In the genomic region with DNA sequence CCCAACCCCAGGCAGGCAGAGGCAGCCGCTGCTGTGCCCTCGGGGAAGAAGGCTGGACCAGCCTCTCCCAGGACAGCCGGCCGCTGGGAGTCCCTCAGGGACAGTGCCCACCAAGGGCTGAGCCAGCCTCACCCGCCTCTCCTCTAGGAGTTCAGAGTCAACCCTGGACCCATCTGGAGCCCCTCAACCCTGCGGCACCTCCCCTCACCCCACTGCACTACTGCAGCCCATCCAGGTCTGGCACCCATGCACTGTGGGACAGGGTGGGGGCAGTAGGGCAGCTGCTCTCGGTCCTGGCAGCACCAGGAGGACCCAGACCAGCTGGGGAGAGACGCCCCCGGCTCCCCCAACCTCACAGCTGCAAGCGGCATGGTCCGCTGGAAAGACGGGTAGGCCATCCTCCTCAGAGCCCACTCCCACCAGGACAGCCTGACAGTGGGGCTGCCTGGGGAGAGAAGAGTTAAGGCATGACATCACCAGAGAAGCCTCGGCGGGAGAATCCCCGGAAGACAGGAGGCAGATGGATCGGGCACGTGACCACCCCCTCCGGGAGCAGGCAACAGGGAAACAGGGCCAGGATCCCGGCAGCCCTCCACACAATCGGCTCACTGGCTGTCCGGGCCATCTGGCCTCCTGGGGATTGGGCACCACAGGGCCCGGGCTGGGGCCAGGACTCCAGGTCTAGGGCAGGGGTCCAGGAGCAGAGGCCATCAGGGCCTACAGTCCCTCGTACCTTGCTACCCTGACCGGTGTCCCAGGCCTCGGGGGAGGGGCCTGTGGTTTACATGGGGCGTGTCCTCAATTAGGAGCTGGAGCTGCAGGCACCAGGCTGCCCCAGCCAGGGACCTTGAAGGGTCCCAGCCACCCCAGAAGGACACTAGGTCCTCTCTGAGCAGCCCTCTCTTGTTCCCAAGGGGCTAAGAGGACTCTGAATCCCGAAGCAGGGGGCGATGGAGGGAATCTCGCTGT, we compare ENCODE assay signal across 1 cellular context.
TF ChIP-seq lines count a peak whose summit lies in the region.

No MANE protein-coding gene starts in this region.

TF ChIP-seq in HepG2, 621 proteins besides CTCF, POLR2A, EP300 and RAD21 (continued from another document and continues in another):
- TF ChIP-seq, protein P1, sequence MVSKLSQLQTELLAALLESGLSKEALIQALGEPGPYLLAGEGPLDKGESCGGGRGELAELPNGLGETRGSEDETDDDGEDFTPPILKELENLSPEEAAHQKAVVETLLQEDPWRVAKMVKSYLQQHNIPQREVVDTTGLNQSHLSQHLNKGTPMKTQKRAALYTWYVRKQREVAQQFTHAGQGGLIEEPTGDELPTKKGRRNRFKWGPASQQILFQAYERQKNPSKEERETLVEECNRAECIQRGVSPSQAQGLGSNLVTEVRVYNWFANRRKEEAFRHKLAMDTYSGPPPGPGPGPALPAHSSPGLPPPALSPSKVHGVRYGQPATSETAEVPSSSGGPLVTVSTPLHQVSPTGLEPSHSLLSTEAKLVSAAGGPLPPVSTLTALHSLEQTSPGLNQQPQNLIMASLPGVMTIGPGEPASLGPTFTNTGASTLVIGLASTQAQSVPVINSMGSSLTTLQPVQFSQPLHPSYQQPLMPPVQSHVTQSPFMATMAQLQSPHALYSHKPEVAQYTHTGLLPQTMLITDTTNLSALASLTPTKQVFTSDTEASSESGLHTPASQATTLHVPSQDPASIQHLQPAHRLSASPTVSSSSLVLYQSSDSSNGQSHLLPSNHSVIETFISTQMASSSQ (IDR thresholded peaks at IDR 0.05; ENCODE audit: low read depth), result no peak
- TF ChIP-seq, protein P1 (CRISPR knock-in tag; IDR thresholded peaks at IDR 0.05; ENCODE audit: borderline replicate concordance), result 0 out of 2 replicates have a peak, but pooled peaks have one; percentile 31
- no peak for TF ChIP-seq NONO (IDR thresholded peaks at IDR 0.05)
- TF ChIP-seq NONO (CRISPR knock-in tag; conservative IDR thresholded peaks at IDR 0.05), result peak; percentile 70; the same call in 1 of the 2 replicates
- no peak for TF ChIP-seq STAT5B (CRISPR knock-in tag; IDR thresholded peaks at IDR 0.05)
- TF ChIP-seq BRD4 (CRISPR knock-in tag; IDR thresholded peaks at IDR 0.05), result no peak
- TF ChIP-seq, protein P2, sequence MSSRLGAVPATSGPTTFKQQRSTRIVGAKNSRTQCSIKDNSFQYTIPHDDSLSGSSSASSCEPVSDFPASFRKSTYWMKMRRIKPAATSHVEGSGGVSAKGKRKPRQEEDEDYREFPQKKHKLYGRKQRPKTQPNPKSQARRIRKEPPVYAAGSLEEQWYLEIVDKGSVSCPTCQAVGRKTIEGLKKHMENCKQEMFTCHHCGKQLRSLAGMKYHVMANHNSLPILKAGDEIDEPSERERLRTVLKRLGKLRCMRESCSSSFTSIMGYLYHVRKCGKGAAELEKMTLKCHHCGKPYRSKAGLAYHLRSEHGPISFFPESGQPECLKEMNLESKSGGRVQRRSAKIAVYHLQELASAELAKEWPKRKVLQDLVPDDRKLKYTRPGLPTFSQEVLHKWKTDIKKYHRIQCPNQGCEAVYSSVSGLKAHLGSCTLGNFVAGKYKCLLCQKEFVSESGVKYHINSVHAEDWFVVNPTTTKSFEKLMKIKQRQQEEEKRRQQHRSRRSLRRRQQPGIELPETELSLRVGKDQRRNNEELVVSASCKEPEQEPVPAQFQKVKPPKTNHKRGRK (CRISPR knock-in tag; IDR thresholded peaks at IDR 0.05), result no peak
- TF ChIP-seq CREM (IDR thresholded peaks at IDR 0.05), result peak; percentile 23; the same call in 1 of the 2 replicates
- no peak for TF ChIP-seq CREM (CRISPR knock-in tag; IDR thresholded peaks at IDR 0.05)
- no peak for TF ChIP-seq SALL2 (CRISPR knock-in tag; IDR thresholded peaks at IDR 0.05)
- TF ChIP-seq ZNF605 (CRISPR knock-in tag; IDR thresholded peaks at IDR 0.05), result peak; percentile 67; the same call in 1 of the 2 replicates
- no peak for TF ChIP-seq ZBTB8A (CRISPR knock-in tag; IDR thresholded peaks at IDR 0.05; ENCODE audit: borderline replicate concordance, low read depth)
- no peak for TF ChIP-seq ZKSCAN5 (CRISPR knock-in tag; IDR thresholded peaks at IDR 0.05)
- TF ChIP-seq ZNF501 (CRISPR knock-in tag; IDR thresholded peaks at IDR 0.05), result peak; percentile 43; the same call in 1 of the 2 replicates
- TF ChIP-seq KAT7 (CRISPR knock-in tag; IDR thresholded peaks at IDR 0.05; ENCODE audit: borderline replicate concordance), result 0 out of 2 replicates have a peak, but pooled peaks have one; percentile 16
- TF ChIP-seq SMARCE1 (IDR thresholded peaks at IDR 0.05; ENCODE audit: borderline replicate concordance), result no peak
- TF ChIP-seq HNRNPL (IDR thresholded peaks at IDR 0.05; ENCODE audit: low read depth, low read length), result 0 out of 2 replicates have a peak, but pooled peaks have one; percentile 38
- TF ChIP-seq SIX1 (CRISPR knock-in tag; IDR thresholded peaks at IDR 0.05; ENCODE audit: borderline replicate concordance), result no peak
- TF ChIP-seq PPARG (CRISPR knock-in tag; conservative IDR thresholded peaks at IDR 0.05), result no peak
- TF ChIP-seq ARID2 (CRISPR knock-in tag; IDR thresholded peaks at IDR 0.05; ENCODE audit: borderline replicate concordance), result peak; percentile 70; the same call in 1 of the 2 replicates
- TF ChIP-seq ZNF232 (CRISPR knock-in tag; IDR thresholded peaks at IDR 0.05; ENCODE audit: borderline replicate concordance), result no peak
- no peak for TF ChIP-seq KMT2A (CRISPR knock-in tag; IDR thresholded peaks at IDR 0.05)
- no peak for TF ChIP-seq AHR (CRISPR knock-in tag; IDR thresholded peaks at IDR 0.05)
- no peak for TF ChIP-seq ZNF33A (CRISPR knock-in tag; IDR thresholded peaks at IDR 0.05; ENCODE audit: borderline replicate concordance)
- peak; percentile 66 for TF ChIP-seq JUND (CRISPR knock-in tag; IDR thresholded peaks at IDR 0.05)
- no peak for TF ChIP-seq ZMYM3 (CRISPR knock-in tag; IDR thresholded peaks at IDR 0.05)
- no peak for TF ChIP-seq ZNF329 (CRISPR knock-in tag; IDR thresholded peaks at IDR 0.05; ENCODE audit: low read depth)
- TF ChIP-seq ZNF7 (CRISPR knock-in tag; IDR thresholded peaks at IDR 0.05), result no peak
- 0 out of 2 replicates have a peak, but pooled peaks have one; percentile 22 for TF ChIP-seq KDM3A (CRISPR knock-in tag; IDR thresholded peaks at IDR 0.05; ENCODE audit: low read depth)
- TF ChIP-seq KDM5B (CRISPR knock-in tag; IDR thresholded peaks at IDR 0.05; ENCODE audit: borderline replicate concordance), result peak; percentile 13; the same call in 1 of the 2 replicates
- TF ChIP-seq, protein P3, sequence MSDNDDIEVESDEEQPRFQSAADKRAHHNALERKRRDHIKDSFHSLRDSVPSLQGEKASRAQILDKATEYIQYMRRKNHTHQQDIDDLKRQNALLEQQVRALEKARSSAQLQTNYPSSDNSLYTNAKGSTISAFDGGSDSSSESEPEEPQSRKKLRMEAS (IDR thresholded peaks at IDR 0.05), result peak; percentile 70
- no peak for TF ChIP-seq DR1 (CRISPR knock-in tag; IDR thresholded peaks at IDR 0.05)
- TF ChIP-seq AKAP8 (CRISPR knock-in tag; IDR thresholded peaks at IDR 0.05), result peak; percentile 91; the same call in 1 of the 2 replicates
- TF ChIP-seq ZFP82 (CRISPR knock-in tag; IDR thresholded peaks at IDR 0.05; ENCODE audit: borderline replicate concordance), result no peak
- 0 out of 2 replicates have a peak, but pooled peaks have one; percentile 31 for TF ChIP-seq ZNF430 (CRISPR knock-in tag; IDR thresholded peaks at IDR 0.05)
- TF ChIP-seq, protein P4, sequence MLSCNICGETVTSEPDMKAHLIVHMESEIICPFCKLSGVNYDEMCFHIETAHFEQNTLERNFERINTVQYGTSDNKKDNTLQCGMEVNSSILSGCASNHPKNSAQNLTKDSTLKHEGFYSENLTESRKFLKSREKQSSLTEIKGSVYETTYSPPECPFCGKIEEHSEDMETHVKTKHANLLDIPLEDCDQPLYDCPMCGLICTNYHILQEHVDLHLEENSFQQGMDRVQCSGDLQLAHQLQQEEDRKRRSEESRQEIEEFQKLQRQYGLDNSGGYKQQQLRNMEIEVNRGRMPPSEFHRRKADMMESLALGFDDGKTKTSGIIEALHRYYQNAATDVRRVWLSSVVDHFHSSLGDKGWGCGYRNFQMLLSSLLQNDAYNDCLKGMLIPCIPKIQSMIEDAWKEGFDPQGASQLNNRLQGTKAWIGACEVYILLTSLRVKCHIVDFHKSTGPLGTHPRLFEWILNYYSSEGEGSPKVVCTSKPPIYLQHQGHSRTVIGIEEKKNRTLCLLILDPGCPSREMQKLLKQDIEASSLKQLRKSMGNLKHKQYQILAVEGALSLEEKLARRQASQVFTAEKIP (CRISPR knock-in tag; IDR thresholded peaks at IDR 0.05; ENCODE audit: borderline replicate concordance), result no peak
- TF ChIP-seq, protein P5, sequence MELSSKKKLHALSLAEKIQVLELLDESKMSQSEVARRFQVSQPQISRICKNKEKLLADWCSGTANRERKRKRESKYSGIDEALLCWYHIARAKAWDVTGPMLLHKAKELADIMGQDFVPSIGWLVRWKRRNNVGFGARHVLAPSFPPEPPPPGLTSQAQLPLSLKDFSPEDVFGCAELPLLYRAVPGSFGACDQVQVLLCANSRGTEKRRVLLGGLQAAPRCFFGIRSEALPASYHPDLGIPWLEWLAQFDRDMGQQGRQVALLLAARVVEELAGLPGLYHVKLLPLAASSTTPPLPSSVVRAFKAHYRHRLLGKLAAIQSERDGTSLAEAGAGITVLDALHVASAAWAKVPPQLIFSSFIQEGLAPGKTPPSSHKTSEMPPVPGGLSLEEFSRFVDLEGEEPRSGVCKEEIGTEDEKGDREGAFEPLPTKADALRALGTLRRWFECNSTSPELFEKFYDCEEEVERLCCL (CRISPR knock-in tag; IDR thresholded peaks at IDR 0.05; ENCODE audit: borderline replicate concordance), result 0 out of 2 replicates have a peak, but pooled peaks have one; percentile 27
- TF ChIP-seq, protein P6, sequence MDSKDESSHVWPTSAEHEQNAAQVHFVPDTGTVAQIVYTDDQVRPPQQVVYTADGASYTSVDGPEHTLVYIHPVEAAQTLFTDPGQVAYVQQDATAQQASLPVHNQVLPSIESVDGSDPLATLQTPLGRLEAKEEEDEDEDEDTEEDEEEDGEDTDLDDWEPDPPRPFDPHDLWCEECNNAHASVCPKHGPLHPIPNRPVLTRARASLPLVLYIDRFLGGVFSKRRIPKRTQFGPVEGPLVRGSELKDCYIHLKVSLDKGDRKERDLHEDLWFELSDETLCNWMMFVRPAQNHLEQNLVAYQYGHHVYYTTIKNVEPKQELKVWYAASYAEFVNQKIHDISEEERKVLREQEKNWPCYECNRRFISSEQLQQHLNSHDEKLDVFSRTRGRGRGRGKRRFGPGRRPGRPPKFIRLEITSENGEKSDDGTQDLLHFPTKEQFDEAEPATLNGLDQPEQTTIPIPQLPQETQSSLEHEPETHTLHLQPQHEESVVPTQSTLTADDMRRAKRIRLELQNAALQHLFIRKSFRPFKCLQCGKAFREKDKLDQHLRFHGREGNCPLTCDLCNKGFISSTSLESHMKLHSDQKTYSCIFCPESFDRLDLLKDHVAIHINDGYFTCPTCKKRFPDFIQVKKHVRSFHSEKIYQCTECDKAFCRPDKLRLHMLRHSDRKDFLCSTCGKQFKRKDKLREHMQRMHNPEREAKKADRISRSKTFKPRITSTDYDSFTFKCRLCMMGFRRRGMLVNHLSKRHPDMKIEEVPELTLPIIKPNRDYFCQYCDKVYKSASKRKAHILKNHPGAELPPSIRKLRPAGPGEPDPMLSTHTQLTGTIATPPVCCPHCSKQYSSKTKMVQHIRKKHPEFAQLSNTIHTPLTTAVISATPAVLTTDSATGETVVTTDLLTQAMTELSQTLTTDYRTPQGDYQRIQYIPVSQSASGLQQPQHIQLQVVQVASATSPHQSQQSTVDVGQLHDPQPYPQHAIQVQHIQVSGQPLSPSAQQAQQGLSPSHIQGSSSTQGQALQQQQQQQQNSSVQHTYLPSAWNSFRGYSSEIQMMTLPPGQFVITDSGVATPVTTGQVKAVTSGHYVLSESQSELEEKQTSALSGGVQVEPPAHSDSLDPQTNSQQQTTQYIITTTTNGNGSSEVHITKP (CRISPR knock-in tag; IDR thresholded peaks at IDR 0.05; ENCODE audit: low read depth), result no peak
- no peak; the same call in 1 of the 2 replicates for TF ChIP-seq ETV5 (CRISPR knock-in tag; IDR thresholded peaks at IDR 0.05; ENCODE audit: borderline replicate concordance)
- TF ChIP-seq ZZZ3 (CRISPR knock-in tag; IDR thresholded peaks at IDR 0.05; ENCODE audit: borderline replicate concordance), result no peak; the same call in 1 of the 2 replicates
- no peak for TF ChIP-seq PITX1 (CRISPR knock-in tag; IDR thresholded peaks at IDR 0.05)
- TF ChIP-seq, protein P7, sequence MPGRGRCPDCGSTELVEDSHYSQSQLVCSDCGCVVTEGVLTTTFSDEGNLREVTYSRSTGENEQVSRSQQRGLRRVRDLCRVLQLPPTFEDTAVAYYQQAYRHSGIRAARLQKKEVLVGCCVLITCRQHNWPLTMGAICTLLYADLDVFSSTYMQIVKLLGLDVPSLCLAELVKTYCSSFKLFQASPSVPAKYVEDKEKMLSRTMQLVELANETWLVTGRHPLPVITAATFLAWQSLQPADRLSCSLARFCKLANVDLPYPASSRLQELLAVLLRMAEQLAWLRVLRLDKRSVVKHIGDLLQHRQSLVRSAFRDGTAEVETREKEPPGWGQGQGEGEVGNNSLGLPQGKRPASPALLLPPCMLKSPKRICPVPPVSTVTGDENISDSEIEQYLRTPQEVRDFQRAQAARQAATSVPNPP (CRISPR knock-in tag; IDR thresholded peaks at IDR 0.05), result peak; percentile 36; the same call in 1 of the 2 replicates
- TF ChIP-seq ZNF570 (CRISPR knock-in tag; IDR thresholded peaks at IDR 0.05; ENCODE audit: borderline replicate concordance), result no peak
- no peak for TF ChIP-seq CBFB (CRISPR knock-in tag; IDR thresholded peaks at IDR 0.05)
- TF ChIP-seq, protein P8, sequence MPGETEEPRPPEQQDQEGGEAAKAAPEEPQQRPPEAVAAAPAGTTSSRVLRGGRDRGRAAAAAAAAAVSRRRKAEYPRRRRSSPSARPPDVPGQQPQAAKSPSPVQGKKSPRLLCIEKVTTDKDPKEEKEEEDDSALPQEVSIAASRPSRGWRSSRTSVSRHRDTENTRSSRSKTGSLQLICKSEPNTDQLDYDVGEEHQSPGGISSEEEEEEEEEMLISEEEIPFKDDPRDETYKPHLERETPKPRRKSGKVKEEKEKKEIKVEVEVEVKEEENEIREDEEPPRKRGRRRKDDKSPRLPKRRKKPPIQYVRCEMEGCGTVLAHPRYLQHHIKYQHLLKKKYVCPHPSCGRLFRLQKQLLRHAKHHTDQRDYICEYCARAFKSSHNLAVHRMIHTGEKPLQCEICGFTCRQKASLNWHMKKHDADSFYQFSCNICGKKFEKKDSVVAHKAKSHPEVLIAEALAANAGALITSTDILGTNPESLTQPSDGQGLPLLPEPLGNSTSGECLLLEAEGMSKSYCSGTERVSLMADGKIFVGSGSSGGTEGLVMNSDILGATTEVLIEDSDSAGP (CRISPR knock-in tag; IDR thresholded peaks at IDR 0.05; ENCODE audit: borderline replicate concordance), result peak; percentile 73
